Comparison of ENCODE assay signal across 20 cellular contexts in the genomic region with DNA sequence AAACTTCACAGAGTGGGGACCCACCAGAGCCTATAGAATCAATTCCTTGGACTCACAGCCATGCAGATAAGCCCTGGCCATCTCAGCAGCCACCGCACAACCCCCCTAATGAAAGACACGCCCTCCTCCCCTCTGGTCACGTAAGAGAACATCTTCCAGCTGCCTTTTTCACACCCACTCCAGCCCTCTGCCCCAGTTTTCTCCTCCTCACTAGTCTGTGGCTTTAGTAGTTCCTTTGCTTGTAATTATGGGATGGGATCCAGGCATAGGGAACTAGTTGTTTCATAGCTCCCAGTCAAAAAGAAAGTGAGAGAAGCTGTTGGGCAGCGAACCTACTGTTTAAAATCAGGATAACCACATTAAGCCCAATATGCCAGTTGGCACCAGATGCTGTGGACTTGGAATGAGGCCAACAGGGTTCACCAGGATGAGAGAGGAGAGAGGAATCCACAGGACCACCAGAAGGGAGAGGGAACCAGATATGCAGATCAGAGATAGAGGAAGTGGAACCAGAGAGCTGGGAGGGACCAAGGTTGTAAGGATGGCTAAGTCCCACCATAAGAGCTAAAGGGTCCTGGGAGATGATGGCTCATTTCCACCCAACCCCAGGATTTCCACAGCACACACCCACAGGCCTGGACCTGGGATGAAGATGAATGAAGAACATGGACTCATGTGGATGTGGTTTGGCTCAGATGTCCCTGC. TPM values are rescaled to one million over a fixed set of nuclear protein-coding genes. Genes with fewer than 3 reads are reported as not detected.
DNase-seq lines count a peak whose midpoint lies in the region; ATAC-seq and TF ChIP-seq lines count a peak whose summit lies in the region.
"Had no signal": no experiment of that assay in that cellular context is flagged by ENCODE, and none has a peak within 500 bp of the region (broad histone marks: within the 10 kb centered on the region; RNA-seq: fewer than 3 reads in every experiment).

No MANE protein-coding gene starts in this region.

- H3K4me3 ChIP-seq in fibroblast of mammary gland (ENCODE audit: control insufficient read depth, low read depth, low read length), result no peak overlapping the region
- H3K4me3 ChIP-seq: A549, neural progenitor cell, transverse colon had no signal

- H3K27ac Mint-ChIP-seq in activated naive CD8-positive, alpha-beta T cell treated with anti-CD3 and anti-CD28 coated beads for 36 hours, result peak overlapping the region; percentile 12
- no peak overlapping the region for H3K27ac Mint-ChIP-seq in activated naive CD8-positive, alpha-beta T cell treated with anti-CD3 and anti-CD28 coated beads, Interleukin-2, amount 50 U/mL, for 24 hours
- peak overlapping the region; percentile 56 for H3K27ac Mint-ChIP-seq in stimulated activated naive B cell treated with anti-CD40 and anti-IgM and Interleukin-4, amounts not matched to agents 10 μg/mL and 1 μg/mL and 100 μg/mL, for 72 hours
- H3K27ac Mint-ChIP-seq: activated naive CD8-positive, alpha-beta T cell; neural progenitor cell; T-helper 2 cell treated with Interferon-gamma antibody and Interleukin-4, amounts not matched to agents 5 μg/mL and 100 μg/mL, for 36 hours had no signal

- no peak for DNase-seq in activated naive CD8-positive, alpha-beta T cell treated with anti-CD3 and anti-CD28 coated beads for 36 hours
- no peak for DNase-seq in activated naive CD8-positive, alpha-beta T cell treated with anti-CD3 and anti-CD28 coated beads, Interleukin-2, amount 50 U/mL, for 24 hours
- DNase-seq in NCI-H82 (lab: John Stamatoyannopoulos, UW) (peak; percentile 75), fibroblast of mammary gland (ENCODE audit: low read depth) (peak; percentile 76), NCI-H187 (lab: John Stamatoyannopoulos, UW) (no peak), NCI-H2029 treated with DMSO at 0.1 percent for 48 hours (lab: John Stamatoyannopoulos, UW) (no peak)
- no peak for DNase-seq in stimulated activated naive B cell treated with anti-CD40 and anti-IgM and Interleukin-4, amounts not matched to agents 10 μg/mL and 1 μg/mL and 100 μg/mL, for 72 hours
- DNase-seq in stimulated activated CD8-positive, alpha-beta memory T cell treated with anti-CD3 and anti-CD28 coated beads, Interleukin-4, amount 100 ng/mL, for 48 hours, result no peak
- DNase-seq: activated CD8-positive, alpha-beta memory T cell treated with anti-CD3 and anti-CD28 coated beads for 24 hours; brain microvascular endothelial cell; CD4-positive, alpha-beta memory T cell; cortex of kidney; MM.1S; SHP77 treated with DMSO at 0.1 percent for 48 hours; stimulated activated CD4-positive, alpha-beta T cell treated with anti-CD3 and anti-CD28 coated beads, Interleukin-12 subunit alpha, Interleukin-12 subunit beta, amount 100 ng/mL, for 4 hours; transverse colon had no signal

- no peak for TF ChIP-seq CTCF in fibroblast of mammary gland (conservative IDR thresholded peaks at IDR 0.05; ENCODE audit: control insufficient read depth, insufficient read depth, low read depth, low read length)

- no peaks in the 10 kb centered on the region for H3K9me3 Mint-ChIP-seq in activated naive CD8-positive, alpha-beta T cell treated with anti-CD3 and anti-CD28 coated beads for 36 hours
- H3K9me3 Mint-ChIP-seq in activated naive CD8-positive, alpha-beta T cell treated with anti-CD3 and anti-CD28 coated beads, Interleukin-2, amount 50 U/mL, for 24 hours, result no peaks in the 10 kb centered on the region
- no peaks in the 10 kb centered on the region for H3K9me3 Mint-ChIP-seq in stimulated activated naive B cell treated with anti-CD40 and anti-IgM and Interleukin-4, amounts not matched to agents 10 μg/mL and 1 μg/mL and 100 μg/mL, for 72 hours
- H3K9me3 Mint-ChIP-seq: neural progenitor cell; T-helper 2 cell treated with Interferon-gamma antibody and Interleukin-4, amounts not matched to agents 5 μg/mL and 100 μg/mL, for 36 hours had no signal

- H3K27me3 Mint-ChIP-seq in activated naive CD8-positive, alpha-beta T cell treated with anti-CD3 and anti-CD28 coated beads for 36 hours, result no peaks in the 10 kb centered on the region
- no peaks in the 10 kb centered on the region for H3K27me3 Mint-ChIP-seq in activated naive CD8-positive, alpha-beta T cell treated with anti-CD3 and anti-CD28 coated beads, Interleukin-2, amount 50 U/mL, for 24 hours
- no peaks in the 10 kb centered on the region for H3K27me3 Mint-ChIP-seq in stimulated activated naive B cell treated with anti-CD40 and anti-IgM and Interleukin-4, amounts not matched to agents 10 μg/mL and 1 μg/mL and 100 μg/mL, for 72 hours
- H3K27me3 Mint-ChIP-seq: activated naive CD8-positive, alpha-beta T cell; CD4-positive, alpha-beta memory T cell had no signal

- no peak overlapping the region for H3K4me3 Mint-ChIP-seq in activated naive CD8-positive, alpha-beta T cell treated with anti-CD3 and anti-CD28 coated beads for 36 hours
- no peak overlapping the region for H3K4me3 Mint-ChIP-seq in activated naive CD8-positive, alpha-beta T cell treated with anti-CD3 and anti-CD28 coated beads, Interleukin-2, amount 50 U/mL, for 24 hours
- H3K4me3 Mint-ChIP-seq in stimulated activated naive B cell treated with anti-CD40 and anti-IgM and Interleukin-4, amounts not matched to agents 10 μg/mL and 1 μg/mL and 100 μg/mL, for 72 hours, result no peak overlapping the region
- H3K4me3 Mint-ChIP-seq: activated naive CD8-positive, alpha-beta T cell; CD4-positive, alpha-beta memory T cell; neural progenitor cell; T-helper 2 cell treated with Interferon-gamma antibody and Interleukin-4, amounts not matched to agents 5 μg/mL and 100 μg/mL, for 36 hours had no signal

- no peak for ATAC-seq in activated naive CD8-positive, alpha-beta T cell treated with anti-CD3 and anti-CD28 coated beads, Interleukin-2, amount 50 U/mL, for 24 hours
- peak; percentile 62 to 63 for ATAC-seq in stimulated activated naive B cell treated with anti-CD40 and anti-IgM and Interleukin-4, amounts not matched to agents 10 μg/mL and 1 μg/mL and 100 μg/mL, for 72 hours (replicated peaks)

- H3K36me3 Mint-ChIP-seq in activated naive CD8-positive, alpha-beta T cell treated with anti-CD3 and anti-CD28 coated beads for 36 hours, result peaks cover 12% of the 10 kb centered on the region
- peaks cover 24% of the 10 kb centered on the region for H3K36me3 Mint-ChIP-seq in activated naive CD8-positive, alpha-beta T cell treated with anti-CD3 and anti-CD28 coated beads, Interleukin-2, amount 50 U/mL, for 24 hours (ENCODE audit: low read depth)
- peaks cover 38 to 66% of the 10 kb centered on the region in 2 donors for H3K36me3 Mint-ChIP-seq in stimulated activated naive B cell treated with anti-CD40 and anti-IgM and Interleukin-4, amounts not matched to agents 10 μg/mL and 1 μg/mL and 100 μg/mL, for 72 hours

- peaks cover 10% of the 10 kb centered on the region for H3K4me1 Mint-ChIP-seq in activated naive CD8-positive, alpha-beta T cell treated with anti-CD3 and anti-CD28 coated beads for 36 hours
- peaks cover 8% of the 10 kb centered on the region for H3K4me1 Mint-ChIP-seq in activated naive CD8-positive, alpha-beta T cell treated with anti-CD3 and anti-CD28 coated beads, Interleukin-2, amount 50 U/mL, for 24 hours
- H3K4me1 Mint-ChIP-seq in stimulated activated naive B cell treated with anti-CD40 and anti-IgM and Interleukin-4, amounts not matched to agents 10 μg/mL and 1 μg/mL and 100 μg/mL, for 72 hours, result peaks cover 39 to 53% of the 10 kb centered on the region in 2 donors
- H3K4me1 Mint-ChIP-seq: CD4-positive, alpha-beta memory T cell; neural progenitor cell had no signal

RNA-seq across cellular contexts. Expression of a gene that starts 9.0 kb away (rescaled TPM):
- total RNA-seq in activated naive CD8-positive, alpha-beta T cell treated with anti-CD3 and anti-CD28 coated beads for 36 hours, result 10 to 100 TPM; 19.0 to 20.7 TPM

RNA-seq across cellular contexts. Expression of a gene that starts 10.2 kb away (rescaled TPM):
- total RNA-seq in activated naive CD8-positive, alpha-beta T cell treated with anti-CD3 and anti-CD28 coated beads for 36 hours, result 10 to 100 TPM; 12.8 to 14.9 TPM

RNA-seq across cellular contexts. Expression of a gene that starts 28.1 kb away (rescaled TPM):
- total RNA-seq in activated naive CD8-positive, alpha-beta T cell treated with anti-CD3 and anti-CD28 coated beads for 36 hours, result 10 to 100 TPM; 25.6 to 27.0 TPM

RNA-seq across cellular contexts. Expression of a gene that starts 47.2 kb away (rescaled TPM):
- 10 to 100 TPM; 28.8 to 30.1 TPM for total RNA-seq in activated naive CD8-positive, alpha-beta T cell treated with anti-CD3 and anti-CD28 coated beads for 36 hours

Comparison
In these comparisons a context has a peak if more than half of its experiments do, and no peak if none do; other contexts are left out.
1. DNase-seq: peak in NCI-H82 (single experiment) and fibroblast of mammary gland (single experiment); none in activated naive CD8-positive, alpha-beta T cell treated with anti-CD3 and anti-CD28 coated beads for 36 hours (single experiment), activated naive CD8-positive, alpha-beta T cell treated with anti-CD3 and anti-CD28 coated beads, Interleukin-2, amount 50 U/mL, for 24 hours (single experiment), stimulated activated naive B cell treated with anti-CD40 and anti-IgM and Interleukin-4, amounts not matched to agents 10 μg/mL and 1 μg/mL and 100 μg/mL, for 72 hours (single experiment), NCI-H187 (0 of 2), NCI-H2029 treated with DMSO at 0.1 percent for 48 hours (single experiment) and stimulated activated CD8-positive, alpha-beta memory T cell treated with anti-CD3 and anti-CD28 coated beads, Interleukin-4, amount 100 ng/mL, for 48 hours (single experiment).